In genomic region chr1:41712687-41713086, GRCh38 we compare ENCODE assay signal across 15 cellular contexts.
DNase-seq lines count a peak whose midpoint lies in the region; ATAC-seq, FAIRE-seq and TF ChIP-seq lines count a peak whose summit lies in the region.
"Had no signal": no experiment of that assay in that cellular context is flagged by ENCODE, and none has a peak within 500 bp of the region (broad histone marks: within the 10 kb centered on the region; RNA-seq: fewer than 3 reads in every experiment).

No MANE protein-coding gene starts in this region.

- H3K9me3 Mint-ChIP-seq in brain, result peaks cover 0 to 3% (median 0%) of the 10 kb centered on the region in 5 experiments
- H3K9me3 Mint-ChIP-seq: activated T-cell treated with anti-CD3 and anti-CD28 coated beads, Interleukin-2, amount 50 U/mL, for 4 hours had no signal

- H3K36me3 Mint-ChIP-seq in brain, result no peaks in the 10 kb centered on the region

- H3K4me3 Mint-ChIP-seq in brain, result no peak overlapping the region
- H3K4me3 Mint-ChIP-seq: activated T-cell treated with anti-CD3 and anti-CD28 coated beads, Interleukin-2, amount 50 U/mL, for 4 hours had no signal

- in situ Hi-C loops in ACHN (cut with HindIII; ENCODE audit: low pct_ligation_motif_present, low pct_unique_long_range_greater_than_20kb, low sequenced_read_pairs), result no loop called here

- H3K27me3 Mint-ChIP-seq in brain, result peaks cover 2% of the 10 kb centered on the region

- ATAC-seq in HG02763 (IDR thresholded peaks at IDR 0.05; ENCODE audit: unreplicated experiment), result no peak
- ATAC-seq: activated T-cell treated with anti-CD3 and anti-CD28 coated beads, Interleukin-2, amount 50 U/mL, for 4 hours; pancreas had no signal

- CTCF ChIA-PET in RWPE1 (lab: Yijun Ruan, JAX), result interaction anchor here (0.6 kb wide), 1 partner anchor 75 kb away, joined by 16 read pairs; no protein-coding TSS in a partner anchor

- TF ChIP-seq POLR2A in H54 (IDR thresholded peaks at IDR 0.05; ENCODE audit: low read depth, low read length), result no peak

- no peak for FAIRE-seq in H54 (lab: Jason Lieb, UNC)
- FAIRE-seq: pancreas had no signal

- DNase-seq in ACHN, result peak; percentile 59
- DNase-seq in H54 (ENCODE audit: insufficient read length, low spot score), result peak; percentile 49
- peak; percentile 70 for DNase-seq in left kidney (ENCODE audit: low read depth, low spot score)
- no peak for DNase-seq in SHP77 treated with DMSO at 0.1 percent for 48 hours (lab: John Stamatoyannopoulos, UW)
- DNase-seq in RWPE1 (ENCODE audit: low spot score), result no peak
- DNase-seq in SK-N-DZ (ENCODE audit: low spot score), result no peak
- DNase-seq: activated CD4-positive, alpha-beta T cell treated with anti-CD3 and anti-CD28 coated beads for 1 hour; activated T-cell treated with anti-CD3 and anti-CD28 coated beads, Interleukin-2, amount 50 U/mL, for 4 hours; amniotic stem cell; GOT3; MM.1S; tibial artery had no signal

- H3K27ac ChIP-seq in RWPE1, result no peak overlapping the region
- H3K27ac ChIP-seq: pancreas, tibial artery had no signal

- POLR2A ChIA-PET in RWPE1 (lab: Yijun Ruan, JAX; ENCODE audit: low non-redundant PET), result no interaction called here

- H3K4me1 Mint-ChIP-seq in brain, result peaks cover 59% of the 10 kb centered on the region

- TF ChIP-seq CTCF in brain (conservative IDR thresholded peaks at IDR 0.05) (no peak), RWPE1 (conservative IDR thresholded peaks at IDR 0.05; ENCODE audit: low read depth) (no peak)

- H3K27ac Mint-ChIP-seq in brain, result peak overlapping the region; percentile 53 to 96 (median 88)

Comparison
In these comparisons a context has a peak if more than half of its experiments do, and no peak if none do; other contexts are left out.
1. DNase-seq: peak in ACHN (single experiment), H54 (single experiment) and left kidney (single experiment); none in SHP77 treated with DMSO at 0.1 percent for 48 hours (single experiment), RWPE1 (single experiment) and SK-N-DZ (single experiment).